In genomic region chr10:42933454-42934340, GRCh38 we compare ENCODE assay signal across 8 cellular contexts.
DNase-seq lines count a peak whose midpoint lies in the region; ATAC-seq lines count a peak whose summit lies in the region.

No MANE protein-coding gene starts in this region.

- peak overlapping the region; percentile 45 for H3K4me3 ChIP-seq in iPS-11a (ENCODE audit: low read depth, low read length)

- H3K27ac Mint-ChIP-seq in stimulated activated effector memory CD8-positive, alpha-beta T cell treated with anti-CD3 and anti-CD28 coated beads, Interleukin-12 subunit alpha, Interleukin-12 subunit beta, amount 100 ng/mL, for 72 hours: no peak overlapping the region

- ATAC-seq in activated T-cell treated with anti-CD3 and anti-CD28 coated beads, Interleukin-2, amount 50 U/mL, for 4 hours: peak; percentile 61 to 75
- peak; percentile 24 for ATAC-seq in stimulated activated effector memory CD8-positive, alpha-beta T cell treated with anti-CD3 and anti-CD28 coated beads, Interleukin-12 subunit alpha, Interleukin-12 subunit beta, amount 100 ng/mL, for 72 hours
- no peak for ATAC-seq in HG02588 (IDR thresholded peaks at IDR 0.05; ENCODE audit: unreplicated experiment)

- DNase-seq in DMS 273 (lab: John Stamatoyannopoulos, UW; ENCODE audit: unreplicated experiment) (peak; percentile 69), DMS 273 treated with DMSO at 0.1 percent for 48 hours (lab: John Stamatoyannopoulos, UW) (no peak), NCI-H2081 (lab: John Stamatoyannopoulos, UW) (no peak), hepatic stellate cell (ENCODE audit: low spot score) (no peak)
- peak; percentile 38 for DNase-seq in activated T-cell treated with anti-CD3 and anti-CD28 coated beads, Interleukin-2, amount 50 U/mL, for 4 hours
- no peak for DNase-seq in stimulated activated effector memory CD8-positive, alpha-beta T cell treated with anti-CD3 and anti-CD28 coated beads, Interleukin-12 subunit alpha, Interleukin-12 subunit beta, amount 100 ng/mL, for 72 hours (ENCODE audit: low spot score in 2 of 2)

- H3K4me1 Mint-ChIP-seq in activated T-cell treated with anti-CD3 and anti-CD28 coated beads, Interleukin-2, amount 50 U/mL, for 4 hours (ENCODE audit: low read depth): peaks cover 11% of the 10 kb centered on the region
- H3K4me1 Mint-ChIP-seq in stimulated activated effector memory CD8-positive, alpha-beta T cell treated with anti-CD3 and anti-CD28 coated beads, Interleukin-12 subunit alpha, Interleukin-12 subunit beta, amount 100 ng/mL, for 72 hours: peaks cover 22% of the 10 kb centered on the region

- H3K36me3 Mint-ChIP-seq in activated T-cell treated with anti-CD3 and anti-CD28 coated beads, Interleukin-2, amount 50 U/mL, for 4 hours (ENCODE audit: insufficient read depth): no peaks in the 10 kb centered on the region
- no peaks in the 10 kb centered on the region for H3K36me3 Mint-ChIP-seq in stimulated activated effector memory CD8-positive, alpha-beta T cell treated with anti-CD3 and anti-CD28 coated beads, Interleukin-12 subunit alpha, Interleukin-12 subunit beta, amount 100 ng/mL, for 72 hours

- peak overlapping the region; percentile 74 for H3K4me3 Mint-ChIP-seq in activated T-cell treated with anti-CD3 and anti-CD28 coated beads, Interleukin-2, amount 50 U/mL, for 4 hours
- H3K4me3 Mint-ChIP-seq in stimulated activated effector memory CD8-positive, alpha-beta T cell treated with anti-CD3 and anti-CD28 coated beads, Interleukin-12 subunit alpha, Interleukin-12 subunit beta, amount 100 ng/mL, for 72 hours: peak overlapping the region; percentile 59

- no peaks in the 10 kb centered on the region for H3K9me3 Mint-ChIP-seq in activated T-cell treated with anti-CD3 and anti-CD28 coated beads, Interleukin-2, amount 50 U/mL, for 4 hours
- no peaks in the 10 kb centered on the region for H3K9me3 Mint-ChIP-seq in stimulated activated effector memory CD8-positive, alpha-beta T cell treated with anti-CD3 and anti-CD28 coated beads, Interleukin-12 subunit alpha, Interleukin-12 subunit beta, amount 100 ng/mL, for 72 hours

- peaks cover 39% of the 10 kb centered on the region for H3K27me3 Mint-ChIP-seq in activated T-cell treated with anti-CD3 and anti-CD28 coated beads, Interleukin-2, amount 50 U/mL, for 4 hours (ENCODE audit: low read depth)

Comparison
In these comparisons a context has a peak if more than half of its experiments do, and no peak if none do; other contexts are left out.
1. DNase-seq: peak in DMS 273 (single experiment) and activated T-cell treated with anti-CD3 and anti-CD28 coated beads, Interleukin-2, amount 50 U/mL, for 4 hours (single experiment); none in DMS 273 treated with DMSO at 0.1 percent for 48 hours (single experiment), stimulated activated effector memory CD8-positive, alpha-beta T cell treated with anti-CD3 and anti-CD28 coated beads, Interleukin-12 subunit alpha, Interleukin-12 subunit beta, amount 100 ng/mL, for 72 hours (0 of 2), NCI-H2081 (0 of 2) and hepatic stellate cell (single experiment).